ENCODE assay signal across 12 cellular contexts in the genomic region with DNA sequence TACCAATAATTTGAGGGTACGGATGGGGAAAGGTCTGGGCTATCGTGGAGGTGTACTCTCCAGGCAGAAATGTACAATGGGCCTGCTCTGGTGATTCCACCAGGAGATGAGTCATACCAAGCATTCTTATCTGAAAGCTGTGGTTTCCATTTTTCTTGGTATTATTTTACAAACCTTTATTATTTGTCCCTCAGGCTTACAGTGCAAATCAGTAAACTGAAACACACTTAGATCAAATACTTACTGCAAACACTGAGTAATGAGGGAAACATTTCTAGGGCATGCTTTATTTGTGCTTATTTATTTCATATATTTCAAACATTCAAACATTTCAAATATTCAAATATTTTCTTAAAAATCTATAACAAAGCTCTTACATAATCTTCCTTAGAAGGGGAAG.
DNase-seq lines count a peak whose midpoint lies in the region; ATAC-seq and TF ChIP-seq lines count a peak whose summit lies in the region.
"Had no signal": no experiment of that assay in that cellular context is flagged by ENCODE, and none has a peak within 500 bp of the region (broad histone marks: within the 10 kb centered on the region; RNA-seq: fewer than 3 reads in every experiment).

No MANE protein-coding gene starts in this region.

- H3K4me3 ChIP-seq in brain microvascular endothelial cell (ENCODE audit: low read depth, low read length) (no peak overlapping the region), A673 (ENCODE audit: low read depth, low read length, poor library complexity, severe bottlenecking) (no peak overlapping the region), WERI-Rb-1 (ENCODE audit: low read depth, low read length) (no peak overlapping the region)

- H3K9me3 Mint-ChIP-seq in stimulated activated memory B cell treated with anti-CD40 and anti-IgM and Interleukin-4, amounts not matched to agents 10 μg/mL and 1 μg/mL and 100 μg/mL, for 72 hours = peaks cover 3% of the 10 kb centered on the region

- CTCF ChIA-PET in A673 (lab: Charles Lee) = no interaction called here

- in situ Hi-C loops in Caki2 (cut with HindIII; ENCODE audit: low pct_unique_long_range_greater_than_20kb, low sequenced_read_pairs) = no loop called here
- in situ Hi-C loops in brain microvascular endothelial cell (cut with HindIII; ENCODE audit: low pct_ligation_motif_present, low sequenced_read_pairs) = no loop called here

- POLR2A ChIA-PET in A673 (lab: Charles Lee; ENCODE audit: low non-redundant PET) = no interaction called here

- H3K36me3 ChIP-seq in brain microvascular endothelial cell (replicated peaks) (no peaks in the 10 kb centered on the region), A673 (ENCODE audit: insufficient read depth, low read length, poor library complexity, severe bottlenecking) (no peaks in the 10 kb centered on the region), WERI-Rb-1 (no peaks in the 10 kb centered on the region)

- H3K27ac Mint-ChIP-seq in stimulated activated memory B cell treated with anti-CD40 and anti-IgM and Interleukin-4, amounts not matched to agents 10 μg/mL and 1 μg/mL and 100 μg/mL, for 72 hours = no peak overlapping the region
- H3K27ac Mint-ChIP-seq: activated naive CD8-positive, alpha-beta T cell treated with anti-CD3 and anti-CD28 coated beads, Interleukin-2, amount 10 ng/mL, durations not matched to agents 7 days and 5 days; nephron progenitor cell had no signal

- no peaks in the 10 kb centered on the region for H3K27me3 Mint-ChIP-seq in stimulated activated memory B cell treated with anti-CD40 and anti-IgM and Interleukin-4, amounts not matched to agents 10 μg/mL and 1 μg/mL and 100 μg/mL, for 72 hours
- H3K27me3 Mint-ChIP-seq: activated naive CD8-positive, alpha-beta T cell treated with anti-CD3 and anti-CD28 coated beads, Interleukin-2, amount 10 ng/mL, durations not matched to agents 7 days and 5 days had no signal

- H3K27ac ChIP-seq in brain microvascular endothelial cell (peak overlapping the region; percentile 54), A673 (ENCODE audit: low read depth, low read length, poor library complexity, severe bottlenecking) (no peak overlapping the region), WERI-Rb-1 (no peak overlapping the region)

- TF ChIP-seq CTCF in brain microvascular endothelial cell (IDR thresholded peaks at IDR 0.05; ENCODE audit: low read depth, low read length, missing control alignments) (no peak), A673 (conservative IDR thresholded peaks at IDR 0.05; ENCODE audit: low read depth, low read length) (no peak), WERI-Rb-1 (IDR thresholded peaks at IDR 0.05; ENCODE audit: low read depth, low read length) (no peak)

- H3K9me3 ChIP-seq in A673 (ENCODE audit: low read depth, low read length, poor library complexity, severe bottlenecking) = no peaks in the 10 kb centered on the region
- no peaks in the 10 kb centered on the region for H3K9me3 ChIP-seq in WERI-Rb-1 (ENCODE audit: severe bottlenecking)

- intact Hi-C loops in A673 (cut with micrococcal nuclease; ENCODE audit: unreplicated experiment) = no loop called here

- no TSS peak for BruUV-seq in A673 (replicated peaks; lab: Mats Ljungman, UMichigan)

- no peaks in the 10 kb centered on the region for H3K4me1 ChIP-seq in A673 (ENCODE audit: insufficient read depth, low read length, poor library complexity, severe bottlenecking)

- no peaks in the 10 kb centered on the region for H3K4me1 Mint-ChIP-seq in stimulated activated memory B cell treated with anti-CD40 and anti-IgM and Interleukin-4, amounts not matched to agents 10 μg/mL and 1 μg/mL and 100 μg/mL, for 72 hours
- H3K4me1 Mint-ChIP-seq: activated naive CD8-positive, alpha-beta T cell treated with anti-CD3 and anti-CD28 coated beads, Interleukin-2, amount 10 ng/mL, durations not matched to agents 7 days and 5 days had no signal

- no peaks in the 10 kb centered on the region for H3K36me3 Mint-ChIP-seq in stimulated activated memory B cell treated with anti-CD40 and anti-IgM and Interleukin-4, amounts not matched to agents 10 μg/mL and 1 μg/mL and 100 μg/mL, for 72 hours
- H3K36me3 Mint-ChIP-seq: activated naive CD8-positive, alpha-beta T cell treated with anti-CD3 and anti-CD28 coated beads, Interleukin-2, amount 10 ng/mL, durations not matched to agents 7 days and 5 days had no signal

- DNase-seq in Caki2 (ENCODE audit: low read depth) (peak; percentile 36), brain microvascular endothelial cell (peak; percentile 74), A673 (ENCODE audit: low spot score) (no peak), middle frontal gyrus (ENCODE audit: extremely low spot score, low spot score) (no peak), WERI-Rb-1 (no peak)
- DNase-seq: activated naive CD8-positive, alpha-beta T cell treated with anti-CD3 and anti-CD28 coated beads, Interleukin-2, amount 10 ng/mL, durations not matched to agents 7 days and 5 days; GDM1; NCI-H526 treated with DMSO at 0.1 percent for 48 hours; nephron progenitor cell had no signal

- peak; percentile 99 for ATAC-seq in GM21360 (IDR thresholded peaks at IDR 0.05; ENCODE audit: unreplicated experiment)
- peak; percentile 99 for ATAC-seq in HG03378 (IDR thresholded peaks at IDR 0.05; ENCODE audit: unreplicated experiment)
- ATAC-seq in stimulated activated memory B cell treated with anti-CD40 and anti-IgM and Interleukin-4, amounts not matched to agents 10 μg/mL and 1 μg/mL and 100 μg/mL, for 72 hours = no peak

- no peak overlapping the region for H3K4me3 Mint-ChIP-seq in stimulated activated memory B cell treated with anti-CD40 and anti-IgM and Interleukin-4, amounts not matched to agents 10 μg/mL and 1 μg/mL and 100 μg/mL, for 72 hours
- H3K4me3 Mint-ChIP-seq: activated naive CD8-positive, alpha-beta T cell treated with anti-CD3 and anti-CD28 coated beads, Interleukin-2, amount 10 ng/mL, durations not matched to agents 7 days and 5 days; nephron progenitor cell had no signal

- H3K27me3 ChIP-seq in brain microvascular endothelial cell (replicated peaks) = no peaks in the 10 kb centered on the region
- no peaks in the 10 kb centered on the region for H3K27me3 ChIP-seq in A673 (replicated peaks; ENCODE audit: insufficient read depth, low read depth, low read length, poor library complexity)
- H3K27me3 ChIP-seq in WERI-Rb-1 (ENCODE audit: insufficient read depth, low read depth, severe bottlenecking) = no peaks in the 10 kb centered on the region

Comparison
In these comparisons a context has a peak if more than half of its experiments do, and no peak if none do; other contexts are left out.
1. DNase-seq: peak in Caki2 (single experiment) and brain microvascular endothelial cell (single experiment); none in A673 (single experiment), middle frontal gyrus (single experiment) and WERI-Rb-1 (single experiment).